8 cellular contexts compared by ENCODE assay signal in the genomic region with DNA sequence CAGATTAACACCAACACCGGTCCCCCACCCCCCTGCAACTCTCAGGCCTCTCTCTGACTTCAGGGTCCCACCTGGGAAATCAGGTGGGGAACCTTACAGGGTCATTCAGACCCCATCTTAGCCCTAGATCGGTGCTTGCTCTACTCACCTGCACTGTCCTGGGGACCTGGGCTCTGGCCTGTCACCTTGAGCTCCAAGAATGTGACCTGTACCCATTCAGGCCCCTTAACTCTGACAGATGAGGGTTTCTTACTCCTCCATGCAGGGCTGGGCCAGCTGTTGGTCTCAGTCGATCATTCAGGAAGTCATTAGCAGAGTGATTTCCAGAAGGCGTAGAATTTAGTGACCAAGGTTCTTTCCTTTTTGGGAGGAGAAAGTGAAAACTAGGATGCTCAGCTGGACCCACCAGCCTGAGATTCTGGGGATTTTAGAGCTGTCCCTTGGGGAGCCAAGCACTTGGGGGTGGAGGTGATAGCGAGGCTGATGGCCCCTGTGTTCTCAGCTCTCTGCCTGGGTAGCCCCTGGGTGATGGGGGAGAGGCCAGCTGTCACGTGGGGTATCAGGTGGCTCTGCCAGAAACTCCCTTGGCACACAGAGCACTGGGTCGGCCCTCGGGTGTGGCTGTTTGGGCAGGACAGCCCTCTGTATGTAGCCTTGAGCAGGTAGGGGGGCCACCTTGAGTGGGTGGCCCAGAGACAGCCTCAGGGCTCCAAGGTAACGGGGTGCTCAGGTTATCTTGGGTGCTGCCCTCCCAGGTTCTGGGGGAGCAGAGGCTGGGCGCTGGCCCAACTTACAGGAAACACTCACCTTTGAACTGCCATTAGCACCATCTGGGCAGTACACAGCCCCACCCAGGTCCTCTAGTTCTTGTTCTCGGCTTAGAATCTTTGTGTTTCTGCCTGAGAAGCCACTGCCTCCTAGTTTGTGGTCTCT. TPM values are rescaled to one million over a fixed set of nuclear protein-coding genes. Genes with fewer than 3 reads are reported as not detected.
DNase-seq lines count a peak whose midpoint lies in the region; ATAC-seq and TF ChIP-seq lines count a peak whose summit lies in the region.

No MANE protein-coding gene starts in this region.

- H3K4me1 ChIP-seq in psoas muscle = peaks cover 50% of the 10 kb centered on the region

- ATAC-seq in GM18502 (IDR thresholded peaks at IDR 0.05; ENCODE audit: poor library complexity, unreplicated experiment) (peak; percentile 54), HG03139 (IDR thresholded peaks at IDR 0.05; ENCODE audit: unreplicated experiment) (peak; percentile 37), psoas muscle (peak; percentile 32 to 59 (median 40)), HG02884 (IDR thresholded peaks at IDR 0.05; ENCODE audit: unreplicated experiment) (no peak)

- intact Hi-C loops in psoas muscle (cut with DNase I) = no loop called here

- H3K4me1 Mint-ChIP-seq in activated CD4-positive, alpha-beta T cell treated with anti-CD3 and anti-CD28 coated beads, Interleukin-2, amount 10 ng/mL, durations not matched to agents 7 days and 5 days = peaks cover 70% of the 10 kb centered on the region

- H3K9me3 ChIP-seq in psoas muscle = no peaks in the 10 kb centered on the region

- H3K27me3 Mint-ChIP-seq in activated CD4-positive, alpha-beta T cell treated with anti-CD3 and anti-CD28 coated beads, Interleukin-2, amount 10 ng/mL, durations not matched to agents 7 days and 5 days = no peaks in the 10 kb centered on the region

- peak overlapping the region; percentile 84 for H3K27ac Mint-ChIP-seq in activated CD4-positive, alpha-beta T cell treated with anti-CD3 and anti-CD28 coated beads, Interleukin-2, amount 10 ng/mL, durations not matched to agents 7 days and 5 days

- H3K9me3 Mint-ChIP-seq in activated CD4-positive, alpha-beta T cell treated with anti-CD3 and anti-CD28 coated beads, Interleukin-2, amount 10 ng/mL, durations not matched to agents 7 days and 5 days = no peaks in the 10 kb centered on the region

- 23 to 25% (median 24%) methylated on average over 10 to 11 of the region's 11 CpGs for WGBS in psoas muscle, 3 donors

- CTCF ChIA-PET in activated CD4-positive, alpha-beta T cell treated with anti-CD3 and anti-CD28 coated beads, Interleukin-2, amount 10 ng/mL, durations not matched to agents 7 days and 5 days (lab: Charles Lee) = interaction anchor here (0.6 to 8.8 kb wide), 12 partner anchors 12 to 271 kb away, joined by 3 to 46 read pairs (median 4); a partner anchor contains a TSS

- peak overlapping the region; percentile 69 for H3K4me3 ChIP-seq in psoas muscle

- peak overlapping the region; percentile 80 for H3K27ac ChIP-seq in psoas muscle

- peaks cover 0 to 26% of the 10 kb centered on the region in 2 donors for H3K36me3 ChIP-seq in psoas muscle (ENCODE audit: insufficient read depth in 1 of 2, low read depth in 1 of 2)

- DNase-seq in activated CD4-positive, alpha-beta T cell treated with anti-CD3 and anti-CD28 coated beads, Interleukin-2, amount 10 ng/mL, durations not matched to agents 7 days and 5 days = peak; percentile 50
- DNase-seq in fibroblast of gingiva (ENCODE audit: low read depth) (peak; percentile 54), psoas muscle (peak in 1 of 2 donors; percentile 76), ecto neural progenitor cell (ENCODE audit: low spot score) (no peak), cerebellar nuclear complex (lab: John Stamatoyannopoulos, UW) (no peak)

- H3K36me3 Mint-ChIP-seq in activated CD4-positive, alpha-beta T cell treated with anti-CD3 and anti-CD28 coated beads, Interleukin-2, amount 10 ng/mL, durations not matched to agents 7 days and 5 days (ENCODE audit: low read depth) = peaks cover 48% of the 10 kb centered on the region

- H3K4me3 Mint-ChIP-seq in activated CD4-positive, alpha-beta T cell treated with anti-CD3 and anti-CD28 coated beads, Interleukin-2, amount 10 ng/mL, durations not matched to agents 7 days and 5 days = peak overlapping the region; percentile 91

- no peaks in the 10 kb centered on the region for H3K27me3 ChIP-seq in psoas muscle (ENCODE audit: insufficient read depth in 3 of 3, low read length in 2 of 3)

- no peak for TF ChIP-seq CTCF in psoas muscle (IDR thresholded peaks at IDR 0.05)

- POLR2A ChIA-PET in activated CD4-positive, alpha-beta T cell treated with anti-CD3 and anti-CD28 coated beads, Interleukin-2, amount 10 ng/mL, durations not matched to agents 7 days and 5 days (lab: Charles Lee) = no interaction called here

RNA-seq across cellular contexts. Expression of a gene that starts 0.7 kb away (rescaled TPM):
- 100 to 1,000 TPM; 177 to 187 TPM for total RNA-seq in activated CD4-positive, alpha-beta T cell treated with anti-CD3 and anti-CD28 coated beads, Interleukin-2, amount 10 ng/mL, durations not matched to agents 7 days and 5 days
- 10 to 100 TPM; 27.9 to 75.9 (median 51.6) TPM for total RNA-seq in psoas muscle
- 10 to 100 TPM; 17.6 to 34.3 (median 34.1) TPM for polyA plus RNA-seq in psoas muscle

RNA-seq across cellular contexts. Expression of a gene that starts 5.0 kb away (rescaled TPM):
- total RNA-seq in activated CD4-positive, alpha-beta T cell treated with anti-CD3 and anti-CD28 coated beads, Interleukin-2, amount 10 ng/mL, durations not matched to agents 7 days and 5 days = 10 to 100 TPM; 26.8 to 29.6 TPM
- total RNA-seq in psoas muscle = 10 to 100 TPM in 3 of 4 donors, 1 to 10 TPM in 1; 9.4 to 14.2 (median 11.0) TPM
- polyA plus RNA-seq in psoas muscle = 10 to 100 TPM; 19.8 to 36.8 (median 35.5) TPM

RNA-seq across cellular contexts. Expression of a gene that starts 9.0 kb away (rescaled TPM):
- 1 to 10 TPM in 1 of 2 experiments, under 1 TPM in 1; 0.98 to 1.3 TPM for total RNA-seq in activated CD4-positive, alpha-beta T cell treated with anti-CD3 and anti-CD28 coated beads, Interleukin-2, amount 10 ng/mL, durations not matched to agents 7 days and 5 days
- 1 to 10 TPM in 1 of 4 donors, under 1 TPM in 3; 0.22 to 1.8 (median 0.75) TPM for total RNA-seq in psoas muscle
- under 1 TPM; 0.17 to 0.44 (median 0.18) TPM for polyA plus RNA-seq in psoas muscle

RNA-seq across cellular contexts. Expression of a gene that starts 14.7 kb away (rescaled TPM):
- total RNA-seq in activated CD4-positive, alpha-beta T cell treated with anti-CD3 and anti-CD28 coated beads, Interleukin-2, amount 10 ng/mL, durations not matched to agents 7 days and 5 days = 100 to 1,000 TPM; 528 to 590 TPM
- 100 to 1,000 TPM; 112 to 161 (median 125) TPM for total RNA-seq in psoas muscle
- polyA plus RNA-seq in psoas muscle = 100 to 1,000 TPM in 2 of 3 donors, 10 to 100 TPM in 1; 94.9 to 193 (median 131) TPM

RNA-seq across cellular contexts. Expression of a gene that starts 30.4 kb away (rescaled TPM):
- total RNA-seq in activated CD4-positive, alpha-beta T cell treated with anti-CD3 and anti-CD28 coated beads, Interleukin-2, amount 10 ng/mL, durations not matched to agents 7 days and 5 days = 100 to 1,000 TPM; 244 to 253 TPM
- 10 to 100 TPM; 12.6 to 23.8 (median 14.3) TPM for total RNA-seq in psoas muscle
- 10 to 100 TPM; 13.4 to 15.5 (median 15.5) TPM for polyA plus RNA-seq in psoas muscle

Comparison
In these comparisons a context has a peak if more than half of its experiments do, and no peak if none do; other contexts are left out.
1. DNase-seq: peak in activated CD4-positive, alpha-beta T cell treated with anti-CD3 and anti-CD28 coated beads, Interleukin-2, amount 10 ng/mL, durations not matched to agents 7 days and 5 days (single experiment) and fibroblast of gingiva (single experiment); none in ecto neural progenitor cell (single experiment) and cerebellar nuclear complex (0 of 2).